9 cellular contexts compared by ENCODE assay signal in genomic region chr17:16285646-16286008, GRCh38.
DNase-seq lines count a peak whose midpoint lies in the region; ATAC-seq and TF ChIP-seq lines count a peak whose summit lies in the region.
"Had no signal": no experiment of that assay in that cellular context is flagged by ENCODE, and none has a peak within 500 bp of the region (broad histone marks: within the 10 kb centered on the region; RNA-seq: fewer than 3 reads in every experiment).

No MANE protein-coding gene starts in this region.

- H3K36me3 ChIP-seq in mesenchymal stem cell (ENCODE audit: control insufficient read depth in 1 of 2, insufficient read depth in 2 of 2, low read depth in 1 of 2, low read length in 2 of 2) = no peaks in the 10 kb centered on the region
- H3K36me3 ChIP-seq in upper lobe of left lung = no peaks in the 10 kb centered on the region

- no peak for ATAC-seq in upper lobe of left lung (ENCODE audit: low FRiP score in 2 of 2)
- no peak for ATAC-seq in GM18870 (IDR thresholded peaks at IDR 0.05; ENCODE audit: unreplicated experiment)
- no peak for ATAC-seq in HG03565 (IDR thresholded peaks at IDR 0.05; ENCODE audit: unreplicated experiment)

- peak overlapping the region; percentile 67 for H3K4me3 Mint-ChIP-seq in activated naive CD4-positive, alpha-beta T cell treated with anti-CD3 and anti-CD28 coated beads for 36 hours

- peak overlapping the region; percentile 95 for H3K27ac Mint-ChIP-seq in activated naive CD4-positive, alpha-beta T cell treated with anti-CD3 and anti-CD28 coated beads for 36 hours

- no peak overlapping the region for H3K23ac ChIP-seq in mesenchymal stem cell (ENCODE audit: low read length in 2 of 2)

- peak overlapping the region; percentile 36 for H2AFZ ChIP-seq in mesenchymal stem cell (ENCODE audit: low read depth, low read length)

- no peaks in the 10 kb centered on the region for H3K27me3 Mint-ChIP-seq in activated naive CD4-positive, alpha-beta T cell treated with anti-CD3 and anti-CD28 coated beads for 36 hours (ENCODE audit: low read depth)

- CTCF ChIA-PET in activated naive CD4-positive, alpha-beta T cell treated with anti-CD3 and anti-CD28 coated beads for 36 hours (lab: Charles Lee) = interaction anchor here (0.6 to 2.6 kb wide), 4 partner anchors 19 to 1896 kb away, joined by 3 to 13 read pairs (median 5); no protein-coding TSS in a partner anchor

- peak overlapping the region; percentile 39 for H4K8ac ChIP-seq in mesenchymal stem cell (ENCODE audit: low read length)

- no peak for DNase-seq in activated naive CD4-positive, alpha-beta T cell treated with anti-CD3 and anti-CD28 coated beads for 36 hours
- no peak for DNase-seq in activated naive CD4-positive, alpha-beta T cell treated with anti-CD3 and anti-CD28 coated beads, Interleukin-2, amount 50 U/mL, for 16 hours
- DNase-seq in astrocyte of the spinal cord (ENCODE audit: low read depth, low spot score) (no peak), mesenchymal stem cell (no peak), upper lobe of left lung (no peak), AG08396 (ENCODE audit: low spot score) (no peak)
- DNase-seq: DMS79 treated with DMSO at 0.1 percent for 48 hours had no signal

- peak overlapping the region; percentile 60 to 98 for H3K18ac ChIP-seq in mesenchymal stem cell (ENCODE audit: low read depth in 1 of 2, low read length in 2 of 2)

- TF ChIP-seq CTCF in astrocyte of the spinal cord (IDR thresholded peaks at IDR 0.05; ENCODE audit: low read depth, low read length) (peak; percentile 62), upper lobe of left lung (IDR thresholded peaks at IDR 0.05) (peak in 1 of 6 experiments; percentile 25)

- H4K91ac ChIP-seq in mesenchymal stem cell (ENCODE audit: low read length) = peak overlapping the region; percentile 83

- peak overlapping the region in 1 of 2 experiments; percentile 77 for H3K4ac ChIP-seq in mesenchymal stem cell (ENCODE audit: low read depth in 1 of 2, low read length in 2 of 2)

- intact Hi-C loops in activated naive CD4-positive, alpha-beta T cell treated with anti-CD3 and anti-CD28 coated beads for 36 hours (cut with micrococcal nuclease) = loop anchor here (1.0 to 5.0 kb wide), 11 partner anchors 19 to 367 kb away; partner anchors contain the start of genes CENPV, PIGL, TTC19 and UBB

- no peaks in the 10 kb centered on the region for H3K9me3 Mint-ChIP-seq in activated naive CD4-positive, alpha-beta T cell treated with anti-CD3 and anti-CD28 coated beads for 36 hours

- H2BK120ac ChIP-seq in mesenchymal stem cell (ENCODE audit: low read depth, low read length) = peak overlapping the region; percentile 65

- H2BK12ac ChIP-seq in mesenchymal stem cell (ENCODE audit: low read length in 2 of 2) = peak overlapping the region; percentile 44 to 99

- H3K27ac ChIP-seq in mesenchymal stem cell (ENCODE audit: low read length, poor library complexity, severe bottlenecking) = peak overlapping the region; percentile 94
- H3K27ac ChIP-seq in upper lobe of left lung = peak overlapping the region; percentile 85 to 91 (median 90)

- peak overlapping the region; percentile 84 for H2BK5ac ChIP-seq in mesenchymal stem cell (ENCODE audit: low read depth, low read length, poor library complexity, severe bottlenecking)

- peaks cover 6% of the 10 kb centered on the region for H3K79me1 ChIP-seq in mesenchymal stem cell (replicated peaks; ENCODE audit: low read length, poor library complexity, severe bottlenecking)

- in situ Hi-C loops in astrocyte of the spinal cord (cut with HindIII; ENCODE audit: low sequenced_read_pairs) = no loop called here

- H3K9me3 ChIP-seq in mesenchymal stem cell (ENCODE audit: control insufficient read depth, low read length) = no peaks in the 10 kb centered on the region
- H3K9me3 ChIP-seq in upper lobe of left lung = no peaks in the 10 kb centered on the region

- no peak overlapping the region for H2BK15ac ChIP-seq in mesenchymal stem cell (ENCODE audit: low read depth, poor library complexity, severe bottlenecking)

- TF ChIP-seq EP300 in upper lobe of left lung (IDR thresholded peaks at IDR 0.05) = no peak

- H3K4me1 Mint-ChIP-seq in activated naive CD4-positive, alpha-beta T cell treated with anti-CD3 and anti-CD28 coated beads for 36 hours (ENCODE audit: low read depth) = peaks cover 45% of the 10 kb centered on the region

- peak overlapping the region; percentile 97 for H2AK5ac ChIP-seq in mesenchymal stem cell (ENCODE audit: low read length, severe bottlenecking)

- 21% methylated on average over 6 of the region's 6 CpGs for WGBS in mesenchymal stem cell
- WGBS in upper lobe of left lung, 2 donors = 56% methylated on average over 6 of the region's 6 CpGs

- H3K4me1 ChIP-seq in mesenchymal stem cell (ENCODE audit: control insufficient read depth, insufficient read depth, low read depth, low read length) (peaks cover 30% of the 10 kb centered on the region), upper lobe of left lung (peaks cover 30 to 39% (median 32%) of the 10 kb centered on the region in 4 donors)

- peaks cover 3% of the 10 kb centered on the region for H3K36me3 Mint-ChIP-seq in activated naive CD4-positive, alpha-beta T cell treated with anti-CD3 and anti-CD28 coated beads for 36 hours (ENCODE audit: low read depth)

- H3K9ac ChIP-seq in mesenchymal stem cell (ENCODE audit: low read length) = peak overlapping the region; percentile 88

- H3K4me3 ChIP-seq in astrocyte of the spinal cord (ENCODE audit: low read depth, low read length) (peak overlapping the region; percentile 22), mesenchymal stem cell (ENCODE audit: insufficient read depth in 1 of 2, low read depth in 1 of 2, low read length in 2 of 2) (peak overlapping the region in 1 of 2 experiments; percentile 52), upper lobe of left lung (peak overlapping the region in 2 of 4 donors; percentile 20 to 25)

- no peak overlapping the region for H3K14ac ChIP-seq in mesenchymal stem cell (ENCODE audit: low read length in 2 of 2)

- H3K27me3 ChIP-seq in mesenchymal stem cell (ENCODE audit: control insufficient read depth in 1 of 2, insufficient read depth in 1 of 2, low read length in 2 of 2) (no peaks in the 10 kb centered on the region), upper lobe of left lung (no peaks in the 10 kb centered on the region)

- TF ChIP-seq POLR2A in upper lobe of left lung (IDR thresholded peaks at IDR 0.05) = no peak

- H3K4me2 ChIP-seq in mesenchymal stem cell (ENCODE audit: low read length, poor library complexity, severe bottlenecking) = peak overlapping the region; percentile 23
